ENCODE assay signal across 8 cellular contexts in genomic region chr7:135645296-135645904, GRCh38. TPM values are rescaled to one million over a fixed set of nuclear protein-coding genes. Genes with fewer than 3 reads are reported as not detected.
DNase-seq lines count a peak whose midpoint lies in the region; ATAC-seq and TF ChIP-seq lines count a peak whose summit lies in the region.

No MANE protein-coding gene starts in this region.

- POLR2A ChIA-PET in activated CD8-positive, alpha-beta T cell treated with anti-CD3 and anti-CD28 coated beads for 36 hours (lab: Charles Lee): no interaction called here

- DNase-seq in AG09309 (ENCODE audit: low read depth) (no peak), NCI-H1694 treated with DMSO at 0.1 percent for 48 hours (lab: John Stamatoyannopoulos, UW) (peak; percentile 57), left ventricle myocardium superior (no peak), occipital lobe (lab: John Stamatoyannopoulos, UW) (no peak)
- peak; percentile 24 for DNase-seq in activated CD8-positive, alpha-beta T cell treated with anti-CD3 and anti-CD28 coated beads for 36 hours
- no peak for DNase-seq in stimulated activated naive B cell treated with anti-CD40 and anti-IgM and Interleukin-4, amounts not matched to agents 10 μg/mL and 1 μg/mL and 100 μg/mL, for 72 hours

- H3K27ac Mint-ChIP-seq in activated CD8-positive, alpha-beta T cell treated with anti-CD3 and anti-CD28 coated beads for 36 hours: no peak overlapping the region
- H3K27ac Mint-ChIP-seq in stimulated activated naive B cell treated with anti-CD40 and anti-IgM and Interleukin-4, amounts not matched to agents 10 μg/mL and 1 μg/mL and 100 μg/mL, for 72 hours: no peak overlapping the region

- TF ChIP-seq CTCF in AG09309 (IDR thresholded peaks at IDR 0.05; ENCODE audit: control insufficient read depth, insufficient read depth, low read depth, low read length, missing control alignments): peak; percentile 70
- peak; percentile 55; the same call in 1 of the 2 replicates for TF ChIP-seq CTCF in GM12875 (IDR thresholded peaks at IDR 0.05; ENCODE audit: borderline replicate concordance, insufficient read depth, low read depth, low read length)
- peak; percentile 77 for TF ChIP-seq CTCF in activated CD8-positive, alpha-beta T cell treated with anti-CD3 and anti-CD28 coated beads for 36 hours (IDR thresholded peaks at IDR 0.05)

- CTCF ChIA-PET in activated CD8-positive, alpha-beta T cell treated with anti-CD3 and anti-CD28 coated beads for 36 hours (lab: Charles Lee): interaction anchor here (0.7 to 4.2 kb wide), 38 partner anchors 8 to 394 kb away, joined by 3 to 38 read pairs (median 4); partner anchors contain the start of gene STMP1

- H3K9me3 Mint-ChIP-seq in activated CD8-positive, alpha-beta T cell treated with anti-CD3 and anti-CD28 coated beads for 36 hours: no peaks in the 10 kb centered on the region
- no peaks in the 10 kb centered on the region for H3K9me3 Mint-ChIP-seq in stimulated activated naive B cell treated with anti-CD40 and anti-IgM and Interleukin-4, amounts not matched to agents 10 μg/mL and 1 μg/mL and 100 μg/mL, for 72 hours

- H3K4me3 ChIP-seq in AG09309 (ENCODE audit: control insufficient read depth, low read depth, low read length) (no peak overlapping the region), GM12875 (ENCODE audit: low read depth, low read length) (no peak overlapping the region)

- H3K4me3 Mint-ChIP-seq in activated CD8-positive, alpha-beta T cell treated with anti-CD3 and anti-CD28 coated beads for 36 hours: no peak overlapping the region
- H3K4me3 Mint-ChIP-seq in stimulated activated naive B cell treated with anti-CD40 and anti-IgM and Interleukin-4, amounts not matched to agents 10 μg/mL and 1 μg/mL and 100 μg/mL, for 72 hours: no peak overlapping the region

- H3K27me3 Mint-ChIP-seq in activated CD8-positive, alpha-beta T cell treated with anti-CD3 and anti-CD28 coated beads for 36 hours: no peaks in the 10 kb centered on the region
- no peaks in the 10 kb centered on the region for H3K27me3 Mint-ChIP-seq in stimulated activated naive B cell treated with anti-CD40 and anti-IgM and Interleukin-4, amounts not matched to agents 10 μg/mL and 1 μg/mL and 100 μg/mL, for 72 hours

- intact Hi-C loops in activated CD8-positive, alpha-beta T cell treated with anti-CD3 and anti-CD28 coated beads for 36 hours (cut with micrococcal nuclease): loop anchor here (1.0 to 10.0 kb wide), 2 partner anchors 131 to 364 kb away; partner anchors contain the start of gene CNOT4
- intact Hi-C loops in left ventricle myocardium superior (cut with micrococcal nuclease): no loop called here

- ATAC-seq in activated CD8-positive, alpha-beta T cell treated with anti-CD3 and anti-CD28 coated beads for 36 hours: peak; percentile 80
- peak; percentile 59 for ATAC-seq in left ventricle myocardium superior
- peak; percentile 50 to 63 for ATAC-seq in stimulated activated naive B cell treated with anti-CD40 and anti-IgM and Interleukin-4, amounts not matched to agents 10 μg/mL and 1 μg/mL and 100 μg/mL, for 72 hours (replicated peaks)
- no peak for ATAC-seq in GM21447 (IDR thresholded peaks at IDR 0.05; ENCODE audit: unreplicated experiment)

- H3K4me1 Mint-ChIP-seq in activated CD8-positive, alpha-beta T cell treated with anti-CD3 and anti-CD28 coated beads for 36 hours (ENCODE audit: low read depth): no peaks in the 10 kb centered on the region
- no peaks in the 10 kb centered on the region for H3K4me1 Mint-ChIP-seq in stimulated activated naive B cell treated with anti-CD40 and anti-IgM and Interleukin-4, amounts not matched to agents 10 μg/mL and 1 μg/mL and 100 μg/mL, for 72 hours

- peaks cover 37% of the 10 kb centered on the region for H3K36me3 Mint-ChIP-seq in activated CD8-positive, alpha-beta T cell treated with anti-CD3 and anti-CD28 coated beads for 36 hours (ENCODE audit: low read depth)
- peaks cover 26 to 41% of the 10 kb centered on the region in 2 donors for H3K36me3 Mint-ChIP-seq in stimulated activated naive B cell treated with anti-CD40 and anti-IgM and Interleukin-4, amounts not matched to agents 10 μg/mL and 1 μg/mL and 100 μg/mL, for 72 hours

RNA-seq across cellular contexts. Expression of gene STMP1, which starts 16.9 kb away (rescaled TPM):
- 10 to 100 TPM; 21.1 to 23.4 TPM for total RNA-seq in activated CD8-positive, alpha-beta T cell treated with anti-CD3 and anti-CD28 coated beads for 36 hours
- total RNA-seq in left ventricle myocardium superior (30.3 TPM), occipital lobe (24.2 TPM)

Comparison
In these comparisons a context has a peak if more than half of its experiments do, and no peak if none do; other contexts are left out.
1. DNase-seq: peak in NCI-H1694 treated with DMSO at 0.1 percent for 48 hours (single experiment) and activated CD8-positive, alpha-beta T cell treated with anti-CD3 and anti-CD28 coated beads for 36 hours (single experiment); none in AG09309 (single experiment), left ventricle myocardium superior (single experiment), stimulated activated naive B cell treated with anti-CD40 and anti-IgM and Interleukin-4, amounts not matched to agents 10 μg/mL and 1 μg/mL and 100 μg/mL, for 72 hours (single experiment) and occipital lobe (single experiment).
2. Peak in every context shown above with its lines, with median percentiles within 50 percentile points of each other: CTCF ChIP-seq.